ENCODE assay signal across 15 cellular contexts in the genomic region with DNA sequence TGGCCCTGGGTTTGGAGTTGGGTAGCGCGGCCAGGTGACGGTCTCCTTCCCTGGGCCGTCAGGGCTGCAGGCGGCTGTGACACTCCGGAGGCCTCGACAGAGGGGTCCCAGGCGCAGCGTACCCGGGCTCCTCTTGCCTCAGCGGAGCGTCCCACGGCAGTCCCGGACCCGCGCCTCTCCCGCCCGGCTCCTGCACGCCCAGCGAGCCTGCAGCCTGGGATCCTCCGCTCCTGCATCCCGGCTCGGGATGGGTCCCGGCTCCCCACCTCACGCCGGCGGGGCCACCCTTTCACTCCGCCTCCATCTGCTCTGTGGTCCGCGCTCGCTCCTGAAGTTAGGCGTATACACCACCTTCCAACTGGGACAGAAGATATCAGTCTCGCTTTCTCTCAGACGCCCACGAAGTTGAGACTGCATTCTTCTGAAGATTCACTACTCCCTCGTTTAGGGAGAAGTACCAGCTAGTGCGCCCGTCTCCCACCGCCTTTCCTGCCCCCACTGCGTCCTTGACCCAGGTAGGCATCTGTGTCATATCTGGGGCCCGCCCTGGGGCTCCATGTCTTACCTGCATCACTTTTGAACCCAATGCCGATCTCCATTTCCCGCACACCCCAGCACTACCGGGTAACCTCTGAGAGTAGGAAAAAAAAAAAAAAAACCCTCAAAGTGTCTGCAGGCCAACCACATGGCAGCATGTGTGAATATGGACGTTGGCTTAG. TPM values are rescaled to one million over a fixed set of nuclear protein-coding genes. Genes with fewer than 3 reads are reported as not detected.
A peak's percentile ranks its signal among the peaks of the same experiment; 100 is the strongest.
DNase-seq lines count a peak whose midpoint lies in the region; ATAC-seq and TF ChIP-seq lines count a peak whose summit lies in the region.
"Had no signal": no experiment of that assay in that cellular context is flagged by ENCODE, and none has a peak within 500 bp of the region (broad histone marks: within the 10 kb centered on the region; RNA-seq: fewer than 3 reads in every experiment).

No MANE protein-coding gene starts in this region.

- H3K4me1 ChIP-seq in H9 (ENCODE audit: insufficient read depth, low read length) (no peaks in the 10 kb centered on the region), left ventricle myocardium inferior (peaks cover 6% of the 10 kb centered on the region)

- TF ChIP-seq CTCF in H9 (conservative IDR thresholded peaks at IDR 0.05), result no peak
- no peak for TF ChIP-seq CTCF in cardiac fibroblast (IDR thresholded peaks at IDR 0.05; ENCODE audit: low read depth, low read length)
- no peak for TF ChIP-seq CTCF in left ventricle myocardium inferior (IDR thresholded peaks at IDR 0.05; ENCODE audit: borderline replicate concordance)

- H4K91ac ChIP-seq in H9 (ENCODE audit: insufficient read length, low read depth, low read length), result no peak overlapping the region

- no peak overlapping the region for H3K4me3 Mint-ChIP-seq in H9
- H3K4me3 Mint-ChIP-seq: stimulated activated naive B cell treated with anti-CD40 and anti-IgM and Interleukin-4, amounts not matched to agents 10 μg/mL and 1 μg/mL and 100 μg/mL, for 72 hours had no signal

- H2BK12ac ChIP-seq in H9 (ENCODE audit: insufficient read length, low read depth, low read length), result no peak overlapping the region

- no peak overlapping the region; the same call in 1 of the 2 replicates for H3K14ac ChIP-seq in H9 (ENCODE audit: insufficient read depth, low read length)

- H3K4me2 ChIP-seq in H9 (ENCODE audit: insufficient read depth, insufficient read length, low read length), result no peak overlapping the region

- no peaks in the 10 kb centered on the region for H3K27me3 ChIP-seq in H9 (ENCODE audit: insufficient read depth, low read length)
- peaks cover 40% of the 10 kb centered on the region for H3K27me3 ChIP-seq in left ventricle myocardium inferior (ENCODE audit: low read depth)
- H3K27me3 ChIP-seq: MG63 had no signal

- no peaks in the 10 kb centered on the region for H3K9me3 ChIP-seq in H9 (ENCODE audit: control insufficient read depth, low read depth, low read length)
- H3K9me3 ChIP-seq in left ventricle myocardium inferior (replicated peaks), result peaks cover 8% of the 10 kb centered on the region
- H3K9me3 ChIP-seq: MG63 had no signal

- no peak overlapping the region for H3K27ac ChIP-seq in H9 (ENCODE audit: insufficient read length, low read depth, low read length)
- H3K27ac ChIP-seq in left ventricle myocardium inferior (replicated peaks), result no peak overlapping the region

- no peak overlapping the region for H3K23ac ChIP-seq in H9 (ENCODE audit: insufficient read length, low read depth, low read length)

- H2AK5ac ChIP-seq in H9 (ENCODE audit: insufficient read length, low read length), result no peak overlapping the region

- H3K4me1 Mint-ChIP-seq in H9, result peaks cover 3 to 4% of the 10 kb centered on the region in 2 experiments; a peak in 2 of 4 replicates
- H3K4me1 Mint-ChIP-seq: CD4-positive, CD25-positive, alpha-beta regulatory T cell; stimulated activated naive B cell treated with anti-CD40 and anti-IgM and Interleukin-4, amounts not matched to agents 10 μg/mL and 1 μg/mL and 100 μg/mL, for 72 hours had no signal

- WGBS in H9 (ENCODE audit: extremely low coverage, insufficient read length, low lambda C conversion rate), result no CpG with 5 or more reads among the region's 45 CpGs

- no peak overlapping the region for H4K5ac ChIP-seq in H9 (ENCODE audit: insufficient read length, low read depth, low read length)

- no peak overlapping the region for H3K4ac ChIP-seq in H9 (ENCODE audit: low read depth, low read length)

- no peaks in the 10 kb centered on the region for H4K20me1 ChIP-seq in H9 (ENCODE audit: control insufficient read depth, insufficient read depth, insufficient read length)

- no peak overlapping the region for H4K8ac ChIP-seq in H9 (replicated peaks; ENCODE audit: insufficient read length, low read depth, low read length)

- H3K9me3 Mint-ChIP-seq in H9, result peaks cover 5 to 6% of the 10 kb centered on the region in 2 experiments; a peak in 3 of 5 replicates

- H2AFZ ChIP-seq in H9 (ENCODE audit: low read length), result no peak overlapping the region

- peak overlapping the region in 1 of 3 experiments; percentile 3; a peak in 1 of 7 replicates for H3K27ac Mint-ChIP-seq in H9
- H3K27ac Mint-ChIP-seq: CD4-positive, CD25-positive, alpha-beta regulatory T cell; stimulated activated naive B cell treated with anti-CD40 and anti-IgM and Interleukin-4, amounts not matched to agents 10 μg/mL and 1 μg/mL and 100 μg/mL, for 72 hours had no signal

- no peak overlapping the region for H3K56ac ChIP-seq in H9 (ENCODE audit: insufficient read length, low read depth, low read length)

- ATAC-seq in sciatic nerve (peak; percentile 15), HG02798 (IDR thresholded peaks at IDR 0.05; ENCODE audit: poor library complexity, unreplicated experiment) (no peak), SK-N-SH treated with all-trans-retinoic acid at 6 μM for 48 hours (no peak)
- ATAC-seq: stimulated activated naive B cell treated with anti-CD40 and anti-IgM and Interleukin-4, amounts not matched to agents 10 μg/mL and 1 μg/mL and 100 μg/mL, for 72 hours had no signal

- no peak overlapping the region for H3T11ph ChIP-seq in H9 (ENCODE audit: low read length)

- intact Hi-C loops in left ventricle myocardium inferior (cut with micrococcal nuclease), result no loop called here
- intact Hi-C loops in sciatic nerve (cut with DNase I), result no loop called here

- H3K9ac ChIP-seq in H9 (ENCODE audit: extremely low read depth, insufficient read length, low read length), result no peak overlapping the region

- no peaks in the 10 kb centered on the region for H3K27me3 Mint-ChIP-seq in H9 (ENCODE audit: low read depth)

- H3K79me2 ChIP-seq in H9 (ENCODE audit: insufficient read depth, low read length), result no peaks in the 10 kb centered on the region

- H3K79me1 ChIP-seq in H9 (ENCODE audit: insufficient read depth, low read depth, low read length, poor library complexity, severe bottlenecking), result no peaks in the 10 kb centered on the region

- no peak overlapping the region for H2BK120ac ChIP-seq in H9 (ENCODE audit: low read depth, low read length, poor library complexity, severe bottlenecking)

- H3K36me3 Mint-ChIP-seq in H9 (ENCODE audit: insufficient read depth in 1 of 3, low read depth in 3 of 3), result peaks cover 0 to 4% (median 0%) of the 10 kb centered on the region in 3 experiments; a peak in 1 of 7 replicates
- H3K36me3 Mint-ChIP-seq: CD4-positive, CD25-positive, alpha-beta regulatory T cell had no signal

- H2BK5ac ChIP-seq in H9 (ENCODE audit: insufficient read length, low read length), result no peak overlapping the region

- H3K4me3 ChIP-seq in cardiac fibroblast (replicated peaks in 1 of 2; ENCODE audit: low read depth in 2 of 2, low read length in 2 of 2) (peak overlapping the region; percentile 27 to 35), left ventricle myocardium inferior (peak overlapping the region; percentile 50)
- H3K4me3 ChIP-seq: MG63 had no signal

- H3K36me3 ChIP-seq in left ventricle myocardium inferior, result no peaks in the 10 kb centered on the region
- H3K36me3 ChIP-seq: MG63 had no signal

- DNase-seq in H9 (peak; percentile 57), cardiac fibroblast (ENCODE audit: low read depth in 2 of 2) (no peak), left ventricle myocardium inferior (no peak), sciatic nerve (ENCODE audit: low spot score) (no peak), amygdala (lab: John Stamatoyannopoulos, UW) (no peak), mucosa of gallbladder (ENCODE audit: low spot score) (no peak)
- DNase-seq: activated CD4-positive, alpha-beta T cell treated with anti-CD3 and anti-CD28 coated beads, Interleukin-2, amount 50 U/mL, for 4 hours; activated effector memory CD4-positive, alpha-beta T cell treated with Interleukin-2 at 50 U/mL for 16 hours; caudate nucleus; CD4-positive, CD25-positive, alpha-beta regulatory T cell; MG63; stimulated activated naive B cell treated with anti-CD40 and anti-IgM and Interleukin-4, amounts not matched to agents 10 μg/mL and 1 μg/mL and 100 μg/mL, for 72 hours; T-helper 9 cell had no signal

- no peak overlapping the region for H2BK15ac ChIP-seq in H9 (ENCODE audit: low read depth, low read length)

- H3K18ac ChIP-seq in H9 (ENCODE audit: insufficient read length, low read depth, low read length), result no peak overlapping the region

- no peak overlapping the region for H2BK20ac ChIP-seq in H9 (ENCODE audit: low read depth, low read length, poor library complexity, severe bottlenecking)

- no peaks in the 10 kb centered on the region for H3K23me2 ChIP-seq in H9 (ENCODE audit: insufficient read length, low read depth, low read length, poor library complexity, severe bottlenecking)

TF ChIP-seq in SK-N-SH treated with all-trans-retinoic acid at 6 μM for 48 hours, 23 proteins besides CTCF, POLR2A, EP300 and RAD21 (continues in another document):
- TF ChIP-seq ZNF70 (CRISPR knock-in tag; IDR thresholded peaks at IDR 0.05) (no peak), PPARA (CRISPR knock-in tag; IDR thresholded peaks at IDR 0.05; ENCODE audit: borderline replicate concordance) (no peak), POU6F1 (CRISPR knock-in tag; IDR thresholded peaks at IDR 0.05; ENCODE audit: borderline replicate concordance, low read depth) (no peak)
- TF ChIP-seq, protein P1, sequence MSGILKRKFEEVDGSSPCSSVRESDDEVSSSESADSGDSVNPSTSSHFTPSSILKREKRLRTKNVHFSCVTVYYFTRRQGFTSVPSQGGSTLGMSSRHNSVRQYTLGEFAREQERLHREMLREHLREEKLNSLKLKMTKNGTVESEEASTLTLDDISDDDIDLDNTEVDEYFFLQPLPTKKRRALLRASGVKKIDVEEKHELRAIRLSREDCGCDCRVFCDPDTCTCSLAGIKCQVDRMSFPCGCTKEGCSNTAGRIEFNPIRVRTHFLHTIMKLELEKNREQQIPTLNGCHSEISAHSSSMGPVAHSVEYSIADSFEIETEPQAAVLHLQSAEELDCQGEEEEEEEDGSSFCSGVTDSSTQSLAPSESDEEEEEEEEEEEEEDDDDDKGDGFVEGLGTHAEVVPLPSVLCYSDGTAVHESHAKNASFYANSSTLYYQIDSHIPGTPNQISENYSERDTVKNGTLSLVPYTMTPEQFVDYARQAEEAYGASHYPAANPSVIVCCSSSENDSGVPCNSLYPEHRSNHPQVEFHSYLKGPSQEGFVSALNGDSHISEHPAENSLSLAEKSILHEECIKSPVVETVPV (CRISPR knock-in tag; IDR thresholded peaks at IDR 0.05), result no peak

RNA-seq across cellular contexts. Expression of gene KDR, which starts 32.3 kb away (rescaled TPM):
- total RNA-seq in H9 (2021) (48.2 and 51.4 TPM in 2 replicates), left ventricle myocardium inferior (23.4 TPM), sciatic nerve (60.7 TPM), mucosa of gallbladder (24.0 TPM)
- total RNA-seq: CD4-positive, CD25-positive, alpha-beta regulatory T cell had no signal
